In genomic region chr20:40687384-40688128, GRCh38 we compare ENCODE assay signal across 8 cellular contexts. TPM values are rescaled to one million over a fixed set of nuclear protein-coding genes. Genes with fewer than 3 reads are reported as not detected.
DNase-seq lines count a peak whose midpoint lies in the region; ATAC-seq and FAIRE-seq lines count a peak whose summit lies in the region.

No MANE protein-coding gene starts in this region.

- H3K36me3 Mint-ChIP-seq in effector memory CD8-positive, alpha-beta T cell (ENCODE audit: insufficient read depth): peaks cover 11% of the 10 kb centered on the region
- H3K36me3 Mint-ChIP-seq in memory B cell: no peaks in the 10 kb centered on the region

- H3K4me3 Mint-ChIP-seq in effector memory CD8-positive, alpha-beta T cell: peak overlapping the region; percentile 58 to 70
- H3K4me3 Mint-ChIP-seq in memory B cell: peak overlapping the region; percentile 24

- peaks cover 64 to 95% of the 10 kb centered on the region in 2 donors for H3K27me3 Mint-ChIP-seq in effector memory CD8-positive, alpha-beta T cell
- H3K27me3 Mint-ChIP-seq in memory B cell: peaks cover 23% of the 10 kb centered on the region

- ATAC-seq in effector memory CD8-positive, alpha-beta T cell (replicated peaks): no peak
- no peak for ATAC-seq in memory B cell (ENCODE audit: low read depth)
- no peak for ATAC-seq in GM21390 (IDR thresholded peaks at IDR 0.05; ENCODE audit: unreplicated experiment)

- peak; percentile 15 for DNase-seq in activated CD4-positive, alpha-beta T cell treated with anti-CD3 and anti-CD28 coated beads for 48 hours
- DNase-seq in activated CD4-positive, alpha-beta T cell treated with anti-CD3 and anti-CD28 coated beads, Interleukin-2, amount 50 U/mL, for 1 hour: no peak
- DNase-seq in effector memory CD8-positive, alpha-beta T cell: no peak
- DNase-seq in memory B cell (ENCODE audit: low spot score in 2 of 2): no peak
- peak; percentile 79 for DNase-seq in ureter (ENCODE audit: low spot score)
- no peak for DNase-seq in germinal center (ENCODE audit: low spot score)
- DNase-seq in RCC 7860 (ENCODE audit: low spot score): no peak

- H3K4me1 Mint-ChIP-seq in effector memory CD8-positive, alpha-beta T cell (ENCODE audit: low read depth in 2 of 2): peaks cover 14 to 18% of the 10 kb centered on the region in 2 donors
- peaks cover 11% of the 10 kb centered on the region for H3K4me1 Mint-ChIP-seq in memory B cell

- H3K9me3 Mint-ChIP-seq in effector memory CD8-positive, alpha-beta T cell: no peaks in the 10 kb centered on the region
- H3K9me3 Mint-ChIP-seq in memory B cell: no peaks in the 10 kb centered on the region

- no peak overlapping the region for H3K27ac Mint-ChIP-seq in effector memory CD8-positive, alpha-beta T cell
- no peak overlapping the region for H3K27ac Mint-ChIP-seq in memory B cell

- no peak for FAIRE-seq in RCC 7860 (lab: Jason Lieb, UNC)

RNA-seq across cellular contexts. Expression of gene MAFB, which starts 1.5 kb away (rescaled TPM):
- total RNA-seq in ureter: 17.3 TPM

Comparison
In these comparisons a context has a peak if more than half of its experiments do, and no peak if none do; other contexts are left out.
1. DNase-seq: peak in activated CD4-positive, alpha-beta T cell treated with anti-CD3 and anti-CD28 coated beads for 48 hours (single experiment) and ureter (single experiment); none in activated CD4-positive, alpha-beta T cell treated with anti-CD3 and anti-CD28 coated beads, Interleukin-2, amount 50 U/mL, for 1 hour (single experiment), effector memory CD8-positive, alpha-beta T cell (0 of 3), memory B cell (0 of 2), germinal center (single experiment) and RCC 7860 (single experiment).